Comparison of ENCODE assay signal across 11 cellular contexts in the genomic region with DNA sequence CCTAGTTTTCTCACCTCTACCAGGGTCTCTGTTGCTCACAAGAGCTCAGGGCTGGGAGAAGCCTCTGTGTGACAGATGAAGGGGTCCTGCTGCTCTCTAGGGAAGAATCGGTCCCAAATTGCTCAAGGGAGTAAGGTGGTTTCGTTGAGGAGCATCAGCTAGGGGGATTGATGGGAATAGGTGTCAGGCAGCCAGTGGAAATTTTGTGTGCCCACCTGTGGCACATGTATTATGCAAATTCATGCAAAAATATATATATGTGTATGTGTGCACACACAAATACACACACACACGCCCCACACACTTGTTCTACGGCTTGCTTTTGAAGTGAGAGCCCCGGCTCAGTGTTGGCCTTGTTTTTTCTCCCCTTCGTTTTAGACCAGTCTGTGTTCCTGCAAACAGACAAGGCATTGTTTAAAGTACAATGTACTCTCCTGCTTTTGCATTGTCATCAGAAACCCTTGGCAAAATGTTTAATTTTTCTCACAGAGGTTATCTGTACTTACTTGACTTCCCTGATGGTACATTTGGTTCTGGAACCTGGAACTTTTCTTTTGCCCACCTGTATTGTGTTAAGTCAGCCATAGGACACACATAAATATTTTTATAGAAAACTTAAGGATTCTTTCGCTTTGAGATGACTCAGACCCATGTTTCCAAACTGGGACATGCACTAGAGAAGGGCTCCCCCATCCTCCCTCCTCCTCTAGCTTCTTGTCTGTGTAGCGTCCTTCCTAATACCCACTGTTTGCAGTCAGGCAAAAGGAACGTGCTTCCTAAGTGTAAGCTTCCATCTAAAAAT. TPM values are rescaled to one million over a fixed set of nuclear protein-coding genes. Genes with fewer than 3 reads are reported as not detected.
DNase-seq lines count a peak whose midpoint lies in the region; ATAC-seq and TF ChIP-seq lines count a peak whose summit lies in the region.
"Had no signal": no experiment of that assay in that cellular context is flagged by ENCODE, and none has a peak within 500 bp of the region (broad histone marks: within the 10 kb centered on the region; RNA-seq: fewer than 3 reads in every experiment).

No MANE protein-coding gene starts in this region.

- intact Hi-C loops in activated T-helper 2 cell treated with anti-CD3 and anti-CD28 coated beads, Interferon-gamma antibody, Interleukin-2, Interleukin-4, amounts not matched to agents 10 μg/mL and 5 μg/mL and 100 μg/mL, durations not matched to agents 14 hours and 24 hours and 36 hours (cut with micrococcal nuclease): no loop called here

- H3K9me3 Mint-ChIP-seq in activated T-helper 2 cell treated with anti-CD3 and anti-CD28 coated beads, Interferon-gamma antibody, Interleukin-2, Interleukin-4, amounts not matched to agents 10 μg/mL and 5 μg/mL and 100 μg/mL, durations not matched to agents 14 hours and 24 hours and 36 hours: no peaks in the 10 kb centered on the region

- ATAC-seq in SK-N-SH treated with all-trans-retinoic acid at 6 μM for 48 hours: peak; percentile 88
- peak; percentile 51 for ATAC-seq in foreskin keratinocyte
- ATAC-seq in HG03175 (IDR thresholded peaks at IDR 0.05; ENCODE audit: unreplicated experiment): no peak
- ATAC-seq in HG03342 (IDR thresholded peaks at IDR 0.05; ENCODE audit: unreplicated experiment): no peak
- no peak for ATAC-seq in GM19452 (IDR thresholded peaks at IDR 0.05; ENCODE audit: unreplicated experiment)

- no peaks in the 10 kb centered on the region for H3K27me3 ChIP-seq in foreskin keratinocyte

- peak; percentile 24 for DNase-seq in COLO829 (ENCODE audit: low spot score)
- DNase-seq in foreskin keratinocyte: peak in 1 of 2 donors; percentile 69
- peak; percentile 95 for DNase-seq in pons (ENCODE audit: low spot score)
- no peak for DNase-seq in activated T-helper 2 cell treated with anti-CD3 and anti-CD28 coated beads, Interferon-gamma antibody, Interleukin-2, Interleukin-4, amounts not matched to agents 10 μg/mL and 5 μg/mL and 100 μg/mL, durations not matched to agents 14 hours and 24 hours and 36 hours (ENCODE audit: low spot score)
- DNase-seq: activated T-cell treated with anti-CD3 and anti-CD28 coated beads, Interleukin-2, amount 50 U/mL, for 1 hour; H7; left cardiac atrium had no signal

- TF ChIP-seq CTCF in foreskin keratinocyte (conservative IDR thresholded peaks at IDR 0.05): no peak

- H3K27me3 Mint-ChIP-seq in activated T-helper 2 cell treated with anti-CD3 and anti-CD28 coated beads, Interferon-gamma antibody, Interleukin-2, Interleukin-4, amounts not matched to agents 10 μg/mL and 5 μg/mL and 100 μg/mL, durations not matched to agents 14 hours and 24 hours and 36 hours (ENCODE audit: low read depth): peaks cover 1% of the 10 kb centered on the region

- no peak overlapping the region for H3K27ac ChIP-seq in foreskin keratinocyte

- H3K4me1 ChIP-seq in foreskin keratinocyte: peaks cover 33% of the 10 kb centered on the region

- H3K4me3 Mint-ChIP-seq in activated T-helper 2 cell treated with anti-CD3 and anti-CD28 coated beads, Interferon-gamma antibody, Interleukin-2, Interleukin-4, amounts not matched to agents 10 μg/mL and 5 μg/mL and 100 μg/mL, durations not matched to agents 14 hours and 24 hours and 36 hours (ENCODE audit: low read depth): no peak overlapping the region

- peaks cover 30% of the 10 kb centered on the region for H3K4me1 Mint-ChIP-seq in activated T-helper 2 cell treated with anti-CD3 and anti-CD28 coated beads, Interferon-gamma antibody, Interleukin-2, Interleukin-4, amounts not matched to agents 10 μg/mL and 5 μg/mL and 100 μg/mL, durations not matched to agents 14 hours and 24 hours and 36 hours (ENCODE audit: low read depth)

- peaks cover 2% of the 10 kb centered on the region for H3K36me3 Mint-ChIP-seq in activated T-helper 2 cell treated with anti-CD3 and anti-CD28 coated beads, Interferon-gamma antibody, Interleukin-2, Interleukin-4, amounts not matched to agents 10 μg/mL and 5 μg/mL and 100 μg/mL, durations not matched to agents 14 hours and 24 hours and 36 hours (ENCODE audit: low read depth)

- no peak overlapping the region for H3K27ac Mint-ChIP-seq in activated T-helper 2 cell treated with anti-CD3 and anti-CD28 coated beads, Interferon-gamma antibody, Interleukin-2, Interleukin-4, amounts not matched to agents 10 μg/mL and 5 μg/mL and 100 μg/mL, durations not matched to agents 14 hours and 24 hours and 36 hours

TF ChIP-seq in SK-N-SH treated with all-trans-retinoic acid at 6 μM for 48 hours, 23 proteins besides CTCF, POLR2A, EP300 and RAD21:
- TF ChIP-seq, protein P1, sequence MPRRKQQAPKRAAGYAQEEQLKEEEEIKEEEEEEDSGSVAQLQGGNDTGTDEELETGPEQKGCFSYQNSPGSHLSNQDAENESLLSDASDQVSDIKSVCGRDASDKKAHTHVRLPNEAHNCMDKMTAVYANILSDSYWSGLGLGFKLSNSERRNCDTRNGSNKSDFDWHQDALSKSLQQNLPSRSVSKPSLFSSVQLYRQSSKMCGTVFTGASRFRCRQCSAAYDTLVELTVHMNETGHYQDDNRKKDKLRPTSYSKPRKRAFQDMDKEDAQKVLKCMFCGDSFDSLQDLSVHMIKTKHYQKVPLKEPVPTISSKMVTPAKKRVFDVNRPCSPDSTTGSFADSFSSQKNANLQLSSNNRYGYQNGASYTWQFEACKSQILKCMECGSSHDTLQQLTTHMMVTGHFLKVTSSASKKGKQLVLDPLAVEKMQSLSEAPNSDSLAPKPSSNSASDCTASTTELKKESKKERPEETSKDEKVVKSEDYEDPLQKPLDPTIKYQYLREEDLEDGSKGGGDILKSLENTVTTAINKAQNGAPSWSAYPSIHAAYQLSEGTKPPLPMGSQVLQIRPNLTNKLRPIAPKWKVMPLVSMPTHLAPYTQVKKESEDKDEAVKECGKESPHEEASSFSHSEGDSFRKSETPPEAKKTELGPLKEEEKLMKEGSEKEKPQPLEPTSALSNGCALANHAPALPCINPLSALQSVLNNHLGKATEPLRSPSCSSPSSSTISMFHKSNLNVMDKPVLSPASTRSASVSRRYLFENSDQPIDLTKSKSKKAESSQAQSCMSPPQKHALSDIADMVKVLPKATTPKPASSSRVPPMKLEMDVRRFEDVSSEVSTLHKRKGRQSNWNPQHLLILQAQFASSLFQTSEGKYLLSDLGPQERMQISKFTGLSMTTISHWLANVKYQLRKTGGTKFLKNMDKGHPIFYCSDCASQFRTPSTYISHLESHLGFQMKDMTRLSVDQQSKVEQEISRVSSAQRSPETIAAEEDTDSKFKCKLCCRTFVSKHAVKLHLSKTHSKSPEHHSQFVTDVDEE (CRISPR knock-in tag; IDR thresholded peaks at IDR 0.05): no peak
- TF ChIP-seq, protein P2, sequence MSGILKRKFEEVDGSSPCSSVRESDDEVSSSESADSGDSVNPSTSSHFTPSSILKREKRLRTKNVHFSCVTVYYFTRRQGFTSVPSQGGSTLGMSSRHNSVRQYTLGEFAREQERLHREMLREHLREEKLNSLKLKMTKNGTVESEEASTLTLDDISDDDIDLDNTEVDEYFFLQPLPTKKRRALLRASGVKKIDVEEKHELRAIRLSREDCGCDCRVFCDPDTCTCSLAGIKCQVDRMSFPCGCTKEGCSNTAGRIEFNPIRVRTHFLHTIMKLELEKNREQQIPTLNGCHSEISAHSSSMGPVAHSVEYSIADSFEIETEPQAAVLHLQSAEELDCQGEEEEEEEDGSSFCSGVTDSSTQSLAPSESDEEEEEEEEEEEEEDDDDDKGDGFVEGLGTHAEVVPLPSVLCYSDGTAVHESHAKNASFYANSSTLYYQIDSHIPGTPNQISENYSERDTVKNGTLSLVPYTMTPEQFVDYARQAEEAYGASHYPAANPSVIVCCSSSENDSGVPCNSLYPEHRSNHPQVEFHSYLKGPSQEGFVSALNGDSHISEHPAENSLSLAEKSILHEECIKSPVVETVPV (CRISPR knock-in tag; IDR thresholded peaks at IDR 0.05): no peak
- TF ChIP-seq SNAI2 (CRISPR knock-in tag; IDR thresholded peaks at IDR 0.05): no peak
- no peak for TF ChIP-seq ARNTL (CRISPR knock-in tag; IDR thresholded peaks at IDR 0.05; ENCODE audit: borderline replicate concordance, low read depth)
- no peak for TF ChIP-seq ZFP30 (CRISPR knock-in tag; IDR thresholded peaks at IDR 0.05)
- TF ChIP-seq ZNF565 (CRISPR knock-in tag; conservative IDR thresholded peaks at IDR 0.05; ENCODE audit: low read depth): no peak
- TF ChIP-seq, protein P3, sequence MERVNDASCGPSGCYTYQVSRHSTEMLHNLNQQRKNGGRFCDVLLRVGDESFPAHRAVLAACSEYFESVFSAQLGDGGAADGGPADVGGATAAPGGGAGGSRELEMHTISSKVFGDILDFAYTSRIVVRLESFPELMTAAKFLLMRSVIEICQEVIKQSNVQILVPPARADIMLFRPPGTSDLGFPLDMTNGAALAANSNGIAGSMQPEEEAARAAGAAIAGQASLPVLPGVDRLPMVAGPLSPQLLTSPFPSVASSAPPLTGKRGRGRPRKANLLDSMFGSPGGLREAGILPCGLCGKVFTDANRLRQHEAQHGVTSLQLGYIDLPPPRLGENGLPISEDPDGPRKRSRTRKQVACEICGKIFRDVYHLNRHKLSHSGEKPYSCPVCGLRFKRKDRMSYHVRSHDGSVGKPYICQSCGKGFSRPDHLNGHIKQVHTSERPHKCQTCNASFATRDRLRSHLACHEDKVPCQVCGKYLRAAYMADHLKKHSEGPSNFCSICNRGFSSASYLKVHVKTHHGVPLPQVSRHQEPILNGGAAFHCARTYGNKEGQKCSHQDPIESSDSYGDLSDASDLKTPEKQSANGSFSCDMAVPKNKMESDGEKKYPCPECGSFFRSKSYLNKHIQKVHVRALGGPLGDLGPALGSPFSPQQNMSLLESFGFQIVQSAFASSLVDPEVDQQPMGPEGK (CRISPR knock-in tag; IDR thresholded peaks at IDR 0.05; ENCODE audit: borderline replicate concordance): no peak
- no peak for TF ChIP-seq ZFP3 (CRISPR knock-in tag; IDR thresholded peaks at IDR 0.05)
- TF ChIP-seq, protein P4, sequence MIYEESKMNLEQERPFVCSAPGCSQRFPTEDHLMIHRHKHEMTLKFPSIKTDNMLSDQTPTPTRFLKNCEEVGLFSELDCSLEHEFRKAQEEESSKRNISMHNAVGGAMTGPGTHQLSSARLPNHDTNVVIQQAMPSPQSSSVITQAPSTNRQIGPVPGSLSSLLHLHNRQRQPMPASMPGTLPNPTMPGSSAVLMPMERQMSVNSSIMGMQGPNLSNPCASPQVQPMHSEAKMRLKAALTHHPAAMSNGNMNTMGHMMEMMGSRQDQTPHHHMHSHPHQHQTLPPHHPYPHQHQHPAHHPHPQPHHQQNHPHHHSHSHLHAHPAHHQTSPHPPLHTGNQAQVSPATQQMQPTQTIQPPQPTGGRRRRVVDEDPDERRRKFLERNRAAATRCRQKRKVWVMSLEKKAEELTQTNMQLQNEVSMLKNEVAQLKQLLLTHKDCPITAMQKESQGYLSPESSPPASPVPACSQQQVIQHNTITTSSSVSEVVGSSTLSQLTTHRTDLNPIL (CRISPR knock-in tag; IDR thresholded peaks at IDR 0.05; ENCODE audit: low read depth): no peak
- TF ChIP-seq ZNF8 (CRISPR knock-in tag; IDR thresholded peaks at IDR 0.05): no peak
- no peak for TF ChIP-seq TOX (CRISPR knock-in tag; IDR thresholded peaks at IDR 0.05; ENCODE audit: borderline replicate concordance)
TF ChIP-seq in SK-N-SH treated with all-trans-retinoic acid at 6 μM for 48 hours: peak in this region for 0.

RNA-seq across cellular contexts. Expression of a gene that starts 26.7 kb away (rescaled TPM):
- total RNA-seq in foreskin keratinocyte: 23.3 and 24.0 TPM in 2 replicates
- polyA plus RNA-seq in foreskin keratinocyte: 4.2 and 5.4 TPM in 2 replicates
- total RNA-seq in activated T-helper 2 cell treated with anti-CD3 and anti-CD28 coated beads, Interferon-gamma antibody, Interleukin-2, Interleukin-4, amounts not matched to agents 10 μg/mL and 5 μg/mL and 100 μg/mL, durations not matched to agents 14 hours and 24 hours and 36 hours: 4.7 and 5.8 TPM in 2 replicates

Comparison
In these comparisons a context has a peak if more than half of its experiments do, and no peak if none do; other contexts are left out.
1. ATAC-seq: peak in SK-N-SH treated with all-trans-retinoic acid at 6 μM for 48 hours (single experiment) and foreskin keratinocyte (single experiment); none in HG03175 (single experiment), HG03342 (single experiment) and GM19452 (single experiment).